Comparison of ENCODE assay signal across 8 cellular contexts in the genomic region with DNA sequence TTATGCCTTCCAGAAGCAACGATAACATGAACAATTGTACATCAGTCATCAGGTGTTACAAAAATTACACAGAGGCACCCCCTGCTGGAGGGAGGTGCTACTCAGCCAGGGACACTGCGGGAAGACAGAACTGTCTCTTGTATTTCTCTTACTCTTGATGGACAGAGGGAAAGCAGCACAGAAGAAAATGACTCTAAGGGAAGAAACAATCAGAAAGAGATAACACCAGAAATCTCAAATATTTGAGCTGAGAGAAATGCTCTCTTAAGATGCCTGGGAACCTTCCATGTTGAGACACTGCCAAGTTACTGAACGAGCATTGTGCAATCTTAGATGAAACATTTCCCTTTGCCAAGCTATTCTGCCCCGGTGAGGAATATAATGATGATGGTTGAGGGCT.
DNase-seq lines count a peak whose midpoint lies in the region; ATAC-seq, FAIRE-seq and TF ChIP-seq lines count a peak whose summit lies in the region.

No MANE protein-coding gene starts in this region.

- peaks cover 14% of the 10 kb centered on the region for H3K9me3 Mint-ChIP-seq in activated T-cell treated with anti-CD3 and anti-CD28 coated beads, Interleukin-2, amount 50 U/mL, for 24 hours

- H3K4me1 ChIP-seq in foreskin keratinocyte = no peaks in the 10 kb centered on the region

- DNase-seq in AG08396 (ENCODE audit: low spot score) (peak; percentile 3), GM12891 (ENCODE audit: insufficient read length, low spot score) (peak; percentile 1), RPMI7951 (ENCODE audit: low read depth) (peak; percentile 79), foreskin keratinocyte (peak; percentile 25 to 61), Ammon's horn (ENCODE audit: low spot score) (no peak)
- DNase-seq in activated T-cell treated with anti-CD3 and anti-CD28 coated beads, Interleukin-2, amount 50 U/mL, for 24 hours = no peak

- peak; percentile 77 for ATAC-seq in foreskin keratinocyte
- ATAC-seq in GM21367 (IDR thresholded peaks at IDR 0.05; ENCODE audit: unreplicated experiment) = no peak
- no peak for ATAC-seq in HG03039 (IDR thresholded peaks at IDR 0.05; ENCODE audit: unreplicated experiment)

- H3K27ac ChIP-seq in foreskin keratinocyte = no peak overlapping the region

- no peak overlapping the region for H3K4me3 Mint-ChIP-seq in activated T-cell treated with anti-CD3 and anti-CD28 coated beads, Interleukin-2, amount 50 U/mL, for 24 hours

- TF ChIP-seq CTCF in foreskin keratinocyte (conservative IDR thresholded peaks at IDR 0.05) = peak; percentile 79

- no peak for FAIRE-seq in GM12891 (lab: Jason Lieb, UNC)

- no peaks in the 10 kb centered on the region for H3K27me3 ChIP-seq in foreskin keratinocyte

- no peaks in the 10 kb centered on the region for H3K27me3 Mint-ChIP-seq in activated T-cell treated with anti-CD3 and anti-CD28 coated beads, Interleukin-2, amount 50 U/mL, for 24 hours

- no peaks in the 10 kb centered on the region for H3K4me1 Mint-ChIP-seq in activated T-cell treated with anti-CD3 and anti-CD28 coated beads, Interleukin-2, amount 50 U/mL, for 24 hours (ENCODE audit: low read depth)

- H3K36me3 Mint-ChIP-seq in activated T-cell treated with anti-CD3 and anti-CD28 coated beads, Interleukin-2, amount 50 U/mL, for 24 hours (ENCODE audit: low read depth) = no peaks in the 10 kb centered on the region

- TF ChIP-seq POLR2A in GM12891 (IDR thresholded peaks at IDR 0.05; ENCODE audit: low read depth, low read length) = no peak

- no peak overlapping the region for H3K27ac Mint-ChIP-seq in activated T-cell treated with anti-CD3 and anti-CD28 coated beads, Interleukin-2, amount 50 U/mL, for 24 hours

TF ChIP-seq in GM12891, 5 proteins besides CTCF, POLR2A, EP300 and RAD21:
- no peak for TF ChIP-seq PAX5 (IDR thresholded peaks at IDR 0.05; ENCODE audit: insufficient read depth, low read length, severe bottlenecking)
- no peak for TF ChIP-seq POU2F2 (IDR thresholded peaks at IDR 0.05; ENCODE audit: low read depth, low read length)
- no peak for TF ChIP-seq POLR2AphosphoS5 (IDR thresholded peaks at IDR 0.05; ENCODE audit: low read depth, low read length)
- TF ChIP-seq SPI1 (IDR thresholded peaks at IDR 0.05; ENCODE audit: low read depth, low read length) = no peak
- TF ChIP-seq TAF1 (IDR thresholded peaks at IDR 0.05; ENCODE audit: low read depth, low read length) = no peak

Comparison
In these comparisons a context has a peak if more than half of its experiments do, and no peak if none do; other contexts are left out.
1. DNase-seq: peak in AG08396 (single experiment), GM12891 (single experiment), RPMI7951 (single experiment) and foreskin keratinocyte (2 of 2); none in Ammon's horn (single experiment) and activated T-cell treated with anti-CD3 and anti-CD28 coated beads, Interleukin-2, amount 50 U/mL, for 24 hours (single experiment).